8 cellular contexts compared by ENCODE assay signal in the genomic region with DNA sequence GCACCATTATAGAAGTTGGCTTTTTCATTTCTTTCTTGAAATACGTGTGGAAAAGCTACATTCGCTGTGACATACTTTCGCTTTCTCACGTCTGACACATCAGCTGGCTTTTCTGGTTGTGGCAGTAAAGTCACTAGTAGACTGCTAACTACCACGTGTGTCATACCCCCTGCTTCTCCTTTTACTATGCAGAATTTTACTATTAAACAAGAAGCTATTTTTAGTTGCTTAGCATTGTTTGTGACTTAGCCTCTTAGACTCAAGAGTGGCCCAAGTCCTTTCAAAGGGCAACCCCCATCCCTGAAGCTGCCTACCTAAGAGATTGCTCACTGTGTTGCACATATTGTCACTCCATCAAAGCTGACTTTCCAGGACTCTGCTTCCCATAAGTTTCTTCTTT. TPM values are rescaled to one million over a fixed set of nuclear protein-coding genes. Genes with fewer than 3 reads are reported as not detected.
A peak's percentile ranks its signal among the peaks of the same experiment; 100 is the strongest.
DNase-seq lines count a peak whose midpoint lies in the region; ATAC-seq and TF ChIP-seq lines count a peak whose summit lies in the region.

No MANE protein-coding gene starts in this region.

- no peak overlapping the region for H2AFZ ChIP-seq in hepatocyte

- H3K4me1 ChIP-seq in hepatocyte (ENCODE audit: insufficient read depth) = no peaks in the 10 kb centered on the region
- no peaks in the 10 kb centered on the region for H3K4me1 ChIP-seq in urinary bladder (ENCODE audit: insufficient read depth)

- DNase-seq in AG08396 (ENCODE audit: low spot score) = peak; percentile 5
- peak; percentile 19 for DNase-seq in HT-29 (ENCODE audit: low spot score)
- DNase-seq in activated CD4-positive, alpha-beta T cell treated with anti-CD3 and anti-CD28 coated beads, Interleukin-2, amount 50 U/mL, for 1 hour = peak; percentile 20
- peak; percentile 5 for DNase-seq in hepatocyte (ENCODE audit: low spot score)
- DNase-seq in islet precursor cell = no peak

- H3K79me2 ChIP-seq in hepatocyte = no peaks in the 10 kb centered on the region

- 53% methylated on average over 5 of the region's 5 CpGs for WGBS in hepatocyte (ENCODE audit: low lambda C conversion rate, missing lambda C conversion rate)
- WGBS in urinary bladder = 59% methylated on average over 5 of the region's 5 CpGs

- H3K27ac ChIP-seq in hepatocyte (no peak overlapping the region), urinary bladder (ENCODE audit: low read depth) (no peak overlapping the region)

- no peak for TF ChIP-seq CTCF in hepatocyte (IDR thresholded peaks at IDR 0.05; ENCODE audit: poor library complexity)

- H3K27me3 ChIP-seq in hepatocyte = no peaks in the 10 kb centered on the region

- ATAC-seq in GM19395 (IDR thresholded peaks at IDR 0.05; ENCODE audit: unreplicated experiment) (peak; percentile 88), GM19328 (IDR thresholded peaks at IDR 0.05; ENCODE audit: unreplicated experiment) (no peak)

- no peaks in the 10 kb centered on the region for H3K9me2 ChIP-seq in hepatocyte (replicated peaks; ENCODE audit: insufficient read depth)

- no peaks in the 10 kb centered on the region for H4K20me1 ChIP-seq in hepatocyte (ENCODE audit: insufficient read depth, poor library complexity, severe bottlenecking)

- H3K4me2 ChIP-seq in hepatocyte = peak overlapping the region; percentile 31

- H3K4me3 ChIP-seq in hepatocyte (no peak overlapping the region), urinary bladder (ENCODE audit: low read depth, low read length) (peak overlapping the region; percentile 28)

- H3K36me3 ChIP-seq in hepatocyte (replicated peaks; ENCODE audit: insufficient read depth, low read depth) (no peaks in the 10 kb centered on the region), urinary bladder (ENCODE audit: insufficient read depth) (no peaks in the 10 kb centered on the region)

- H3K9me3 ChIP-seq in hepatocyte (ENCODE audit: low read depth) = no peaks in the 10 kb centered on the region

RNA-seq across cellular contexts. Expression of a gene that starts 2.1 kb away (rescaled TPM):
- not detected in 2 replicates for total RNA-seq in HT-29 (2014; rRNA removed; shearing (Covaris generic))
- total RNA-seq in hepatocyte (not detected in 2 replicates), urinary bladder (not detected)
- polyA plus RNA-seq in hepatocyte (not detected in 2 replicates), urinary bladder (not detected)
